In genomic region chr3:51340311-51340829, GRCh38 we compare ENCODE assay signal across 1 cellular context.
TF ChIP-seq lines count a peak whose summit lies in the region.

No MANE protein-coding gene starts in this region.

TF ChIP-seq in H1, 55 proteins besides CTCF, POLR2A, EP300 and RAD21:
- TF ChIP-seq JUND (IDR thresholded peaks at IDR 0.05; ENCODE audit: low read length) (peak; percentile 88), TEAD4 (IDR thresholded peaks at IDR 0.05; ENCODE audit: low read depth, low read length) (peak; percentile 26; the same call in 1 of the 2 replicates), CBX5 (IDR thresholded peaks at IDR 0.05; ENCODE audit: low read depth, low read length) (no peak)
